Comparison of ENCODE assay signal across 1 cellular context in genomic region chr16:75471723-75472634, GRCh38.
TF ChIP-seq lines count a peak whose summit lies in the region.

No MANE protein-coding gene starts in this region.

TF ChIP-seq in HepG2, 621 proteins besides CTCF, POLR2A, EP300 and RAD21 (continued from another document and continues in another):
- TF ChIP-seq, protein P1, sequence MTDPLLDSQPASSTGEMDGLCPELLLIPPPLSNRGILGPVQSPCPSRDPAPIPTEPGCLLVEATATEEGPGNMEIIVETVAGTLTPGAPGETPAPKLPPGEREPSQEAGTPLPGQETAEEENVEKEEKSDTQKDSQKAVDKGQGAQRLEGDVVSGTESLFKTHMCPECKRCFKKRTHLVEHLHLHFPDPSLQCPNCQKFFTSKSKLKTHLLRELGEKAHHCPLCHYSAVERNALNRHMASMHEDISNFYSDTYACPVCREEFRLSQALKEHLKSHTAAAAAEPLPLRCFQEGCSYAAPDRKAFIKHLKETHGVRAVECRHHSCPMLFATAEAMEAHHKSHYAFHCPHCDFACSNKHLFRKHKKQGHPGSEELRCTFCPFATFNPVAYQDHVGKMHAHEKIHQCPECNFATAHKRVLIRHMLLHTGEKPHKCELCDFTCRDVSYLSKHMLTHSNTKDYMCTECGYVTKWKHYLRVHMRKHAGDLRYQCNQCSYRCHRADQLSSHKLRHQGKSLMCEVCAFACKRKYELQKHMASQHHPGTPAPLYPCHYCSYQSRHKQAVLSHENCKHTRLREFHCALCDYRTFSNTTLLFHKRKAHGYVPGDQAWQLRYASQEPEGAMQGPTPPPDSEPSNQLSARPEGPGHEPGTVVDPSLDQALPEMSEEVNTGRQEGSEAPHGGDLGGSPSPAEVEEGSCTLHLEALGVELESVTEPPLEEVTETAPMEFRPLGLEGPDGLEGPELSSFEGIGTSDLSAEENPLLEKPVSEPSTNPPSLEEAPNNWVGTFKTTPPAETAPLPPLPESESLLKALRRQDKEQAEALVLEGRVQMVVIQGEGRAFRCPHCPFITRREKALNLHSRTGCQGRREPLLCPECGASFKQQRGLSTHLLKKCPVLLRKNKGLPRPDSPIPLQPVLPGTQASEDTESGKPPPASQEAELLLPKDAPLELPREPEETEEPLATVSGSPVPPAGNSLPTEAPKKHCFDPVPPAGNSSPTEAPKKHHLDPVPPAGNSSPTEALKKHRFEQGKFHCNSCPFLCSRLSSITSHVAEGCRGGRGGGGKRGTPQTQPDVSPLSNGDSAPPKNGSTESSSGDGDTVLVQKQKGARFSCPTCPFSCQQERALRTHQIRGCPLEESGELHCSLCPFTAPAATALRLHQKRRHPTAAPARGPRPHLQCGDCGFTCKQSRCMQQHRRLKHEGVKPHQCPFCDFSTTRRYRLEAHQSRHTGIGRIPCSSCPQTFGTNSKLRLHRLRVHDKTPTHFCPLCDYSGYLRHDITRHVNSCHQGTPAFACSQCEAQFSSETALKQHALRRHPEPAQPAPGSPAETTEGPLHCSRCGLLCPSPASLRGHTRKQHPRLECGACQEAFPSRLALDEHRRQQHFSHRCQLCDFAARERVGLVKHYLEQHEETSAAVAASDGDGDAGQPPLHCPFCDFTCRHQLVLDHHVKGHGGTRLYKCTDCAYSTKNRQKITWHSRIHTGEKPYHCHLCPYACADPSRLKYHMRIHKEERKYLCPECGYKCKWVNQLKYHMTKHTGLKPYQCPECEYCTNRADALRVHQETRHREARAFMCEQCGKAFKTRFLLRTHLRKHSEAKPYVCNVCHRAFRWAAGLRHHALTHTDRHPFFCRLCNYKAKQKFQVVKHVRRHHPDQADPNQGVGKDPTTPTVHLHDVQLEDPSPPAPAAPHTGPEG (CRISPR knock-in tag; IDR thresholded peaks at IDR 0.05), result no peak
- TF ChIP-seq, protein P2, sequence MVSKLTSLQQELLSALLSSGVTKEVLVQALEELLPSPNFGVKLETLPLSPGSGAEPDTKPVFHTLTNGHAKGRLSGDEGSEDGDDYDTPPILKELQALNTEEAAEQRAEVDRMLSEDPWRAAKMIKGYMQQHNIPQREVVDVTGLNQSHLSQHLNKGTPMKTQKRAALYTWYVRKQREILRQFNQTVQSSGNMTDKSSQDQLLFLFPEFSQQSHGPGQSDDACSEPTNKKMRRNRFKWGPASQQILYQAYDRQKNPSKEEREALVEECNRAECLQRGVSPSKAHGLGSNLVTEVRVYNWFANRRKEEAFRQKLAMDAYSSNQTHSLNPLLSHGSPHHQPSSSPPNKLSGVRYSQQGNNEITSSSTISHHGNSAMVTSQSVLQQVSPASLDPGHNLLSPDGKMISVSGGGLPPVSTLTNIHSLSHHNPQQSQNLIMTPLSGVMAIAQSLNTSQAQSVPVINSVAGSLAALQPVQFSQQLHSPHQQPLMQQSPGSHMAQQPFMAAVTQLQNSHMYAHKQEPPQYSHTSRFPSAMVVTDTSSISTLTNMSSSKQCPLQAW (CRISPR knock-in tag; IDR thresholded peaks at IDR 0.05), result no peak
- no peak for TF ChIP-seq ZNF562 (CRISPR knock-in tag; IDR thresholded peaks at IDR 0.05; ENCODE audit: borderline replicate concordance)
- TF ChIP-seq ZNF598 (CRISPR knock-in tag; IDR thresholded peaks at IDR 0.05; ENCODE audit: borderline replicate concordance), result no peak
- no peak for TF ChIP-seq ZMYM2 (CRISPR knock-in tag; IDR thresholded peaks at IDR 0.05)
- no peak for TF ChIP-seq ZBTB49 (CRISPR knock-in tag; IDR thresholded peaks at IDR 0.05; ENCODE audit: borderline replicate concordance)
- no peak for TF ChIP-seq ZNF646 (CRISPR knock-in tag; IDR thresholded peaks at IDR 0.05)
- TF ChIP-seq ZBTB7B (CRISPR knock-in tag; IDR thresholded peaks at IDR 0.05), result no peak
- peak; percentile 56; the same call in 1 of the 2 replicates for TF ChIP-seq GTF3A (CRISPR knock-in tag; conservative IDR thresholded peaks at IDR 0.05)
- TF ChIP-seq KLF13 (CRISPR knock-in tag; IDR thresholded peaks at IDR 0.05), result no peak
- no peak for TF ChIP-seq KMT2B (CRISPR knock-in tag; IDR thresholded peaks at IDR 0.05)
- TF ChIP-seq SRSF1 (optimal IDR thresholded peaks at IDR 0.05; ENCODE audit: low read depth, low read length), result no peak
- no peak for TF ChIP-seq ZFP1 (CRISPR knock-in tag; IDR thresholded peaks at IDR 0.05)
- no peak for TF ChIP-seq MTF1 (CRISPR knock-in tag; IDR thresholded peaks at IDR 0.05)
- no peak for TF ChIP-seq ZNF44 (CRISPR knock-in tag; IDR thresholded peaks at IDR 0.05)
- no peak for TF ChIP-seq ELF1 (CRISPR knock-in tag; IDR thresholded peaks at IDR 0.05)
- 0 out of 2 replicates have a peak, but pooled peaks have one; percentile 4 for TF ChIP-seq SRF (IDR thresholded peaks at IDR 0.05; ENCODE audit: low read depth, low read length)
- no peak for TF ChIP-seq ZNF296 (CRISPR knock-in tag; conservative IDR thresholded peaks at IDR 0.05)
- no peak for TF ChIP-seq ZNF225 (CRISPR knock-in tag; IDR thresholded peaks at IDR 0.05)
- TF ChIP-seq AKNA (CRISPR knock-in tag; IDR thresholded peaks at IDR 0.05; ENCODE audit: borderline replicate concordance), result no peak
- no peak for TF ChIP-seq SNAPC2 (CRISPR knock-in tag; IDR thresholded peaks at IDR 0.05)
- no peak for TF ChIP-seq MAFF (IDR thresholded peaks at IDR 0.05; ENCODE audit: low read depth, low read length)
- TF ChIP-seq ZKSCAN5 (CRISPR knock-in tag; IDR thresholded peaks at IDR 0.05), result no peak
- no peak for TF ChIP-seq SP4 (CRISPR knock-in tag; IDR thresholded peaks at IDR 0.05)
- peak; percentile 45; the same call in 1 of the 2 replicates for TF ChIP-seq NCOA2 (CRISPR knock-in tag; IDR thresholded peaks at IDR 0.05)
- 0 out of 2 replicates have a peak, but pooled peaks have one; percentile 6 for TF ChIP-seq FOXA3 (CRISPR knock-in tag; IDR thresholded peaks at IDR 0.05)
- TF ChIP-seq HES4 (CRISPR knock-in tag; IDR thresholded peaks at IDR 0.05; ENCODE audit: borderline replicate concordance), result no peak
- no peak for TF ChIP-seq NFIC (IDR thresholded peaks at IDR 0.05; ENCODE audit: low read length)
- no peak for TF ChIP-seq RNF2 (conservative IDR thresholded peaks at IDR 0.05; ENCODE audit: low read depth)
- peak; percentile 52 for TF ChIP-seq ELF3 (CRISPR knock-in tag; IDR thresholded peaks at IDR 0.05)
- TF ChIP-seq ZC3H13 (CRISPR knock-in tag; IDR thresholded peaks at IDR 0.05), result no peak
- TF ChIP-seq CENPT (CRISPR knock-in tag; IDR thresholded peaks at IDR 0.05; ENCODE audit: low read depth), result no peak
- TF ChIP-seq, protein P3, sequence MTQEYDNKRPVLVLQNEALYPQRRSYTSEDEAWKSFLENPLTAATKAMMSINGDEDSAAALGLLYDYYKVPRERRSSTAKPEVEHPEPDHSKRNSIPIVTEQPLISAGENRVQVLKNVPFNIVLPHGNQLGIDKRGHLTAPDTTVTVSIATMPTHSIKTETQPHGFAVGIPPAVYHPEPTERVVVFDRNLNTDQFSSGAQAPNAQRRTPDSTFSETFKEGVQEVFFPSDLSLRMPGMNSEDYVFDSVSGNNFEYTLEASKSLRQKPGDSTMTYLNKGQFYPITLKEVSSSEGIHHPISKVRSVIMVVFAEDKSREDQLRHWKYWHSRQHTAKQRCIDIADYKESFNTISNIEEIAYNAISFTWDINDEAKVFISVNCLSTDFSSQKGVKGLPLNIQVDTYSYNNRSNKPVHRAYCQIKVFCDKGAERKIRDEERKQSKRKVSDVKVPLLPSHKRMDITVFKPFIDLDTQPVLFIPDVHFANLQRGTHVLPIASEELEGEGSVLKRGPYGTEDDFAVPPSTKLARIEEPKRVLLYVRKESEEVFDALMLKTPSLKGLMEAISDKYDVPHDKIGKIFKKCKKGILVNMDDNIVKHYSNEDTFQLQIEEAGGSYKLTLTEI (CRISPR knock-in tag; conservative IDR thresholded peaks at IDR 0.05), result no peak
- TF ChIP-seq HOXA9 (CRISPR knock-in tag; IDR thresholded peaks at IDR 0.05; ENCODE audit: borderline replicate concordance), result no peak
- TF ChIP-seq MAZ (IDR thresholded peaks at IDR 0.05; ENCODE audit: borderline replicate concordance, low read depth, low read length), result no peak
- no peak for TF ChIP-seq MAZ (CRISPR knock-in tag; IDR thresholded peaks at IDR 0.05; ENCODE audit: low read depth)
- no peak for TF ChIP-seq ZNF563 (CRISPR knock-in tag; IDR thresholded peaks at IDR 0.05)
- no peak for TF ChIP-seq ZNF614 (CRISPR knock-in tag; IDR thresholded peaks at IDR 0.05; ENCODE audit: borderline replicate concordance)
- no peak for TF ChIP-seq SPEN (CRISPR knock-in tag; IDR thresholded peaks at IDR 0.05; ENCODE audit: low read depth)
- TF ChIP-seq HOXA5 (CRISPR knock-in tag; IDR thresholded peaks at IDR 0.05), result no peak
